Comparison of ENCODE assay signal across 32 cellular contexts in genomic region chr5:3035452-3035851, GRCh38.
"Had no signal": no experiment of that assay in that cellular context is flagged by ENCODE, and none has a peak within 500 bp of the region (broad histone marks: within the 10 kb centered on the region; RNA-seq: fewer than 3 reads in every experiment).

No MANE protein-coding gene starts in this region.

- H3K4me3 ChIP-seq: ascending aorta, breast epithelium, cardiac muscle cell, coronary artery, dorsolateral prefrontal cortex, esophagus muscularis mucosa, gastrocnemius medialis, heart left ventricle had no signal

- H3K4me1 Mint-ChIP-seq: activated CD4-positive, alpha-beta T cell treated with anti-CD3 and anti-CD28 coated beads for 36 hours; activated CD4-positive, alpha-beta T cell treated with anti-CD3 and anti-CD28 coated beads, Interleukin-2, amount 10 ng/mL, durations not matched to agents 24 days and 14 days; activated CD8-positive, alpha-beta memory T cell treated with anti-CD3 and anti-CD28 coated beads, Interleukin-2, amount 10 ng/mL, durations not matched to agents 7 days and 5 days; activated naive CD4-positive, alpha-beta T cell treated with anti-CD3 and anti-CD28 coated beads, Interleukin-2, amount 10 ng/mL, durations not matched to agents 7 days and 5 days; activated naive CD8-positive, alpha-beta T cell treated with anti-CD3 and anti-CD28 coated beads, Interleukin-2, amount 10 ng/mL, durations not matched to agents 7 days and 5 days; central memory CD8-positive, alpha-beta T cell had no signal

- H3K27me3 ChIP-seq: ascending aorta, breast epithelium, cardiac muscle cell, esophagus muscularis mucosa, foreskin keratinocyte, gastrocnemius medialis, heart left ventricle had no signal

- H3K36me3 ChIP-seq: ascending aorta, breast epithelium, cardiac muscle cell, esophagus muscularis mucosa, gastrocnemius medialis, heart left ventricle had no signal

- DNase-seq: activated CD4-positive, alpha-beta memory T cell treated with anti-CD3 and anti-CD28 coated beads for 36 hours; activated CD4-positive, alpha-beta T cell treated with anti-CD3 and anti-CD28 coated beads for 36 hours; activated CD4-positive, alpha-beta T cell treated with anti-CD3 and anti-CD28 coated beads, Interleukin-2, amount 10 ng/mL, durations not matched to agents 24 days and 14 days; activated CD4-positive, CD25-positive, alpha-beta regulatory T cell; activated CD4-positive, CD25-positive, alpha-beta regulatory T cell treated with anti-CD3 and anti-CD28 coated beads, Interleukin-2, amount 50 U/mL, for 72 hours; activated CD8-positive, alpha-beta memory T cell treated with anti-CD3 and anti-CD28 coated beads, Interleukin-2, amount 10 ng/mL, durations not matched to agents 7 days and 5 days; activated CD8-positive, alpha-beta memory T cell treated with anti-CD3 and anti-CD28 coated beads, Interleukin-2, amount 50 U/mL, for 4 hours; activated CD8-positive, alpha-beta T cell treated with anti-CD3 and anti-CD28 coated beads, Interleukin-2, amount 10 ng/mL, durations not matched to agents 7 days and 5 days; activated gamma-delta T cell; activated naive CD4-positive, alpha-beta T cell; activated naive CD4-positive, alpha-beta T cell treated with anti-CD3 and anti-CD28 coated beads, Interleukin-2, amount 10 ng/mL, durations not matched to agents 7 days and 5 days; activated naive CD8-positive, alpha-beta T cell treated with anti-CD3 and anti-CD28 coated beads, Interleukin-2, amount 10 ng/mL, durations not matched to agents 7 days and 5 days; activated T-cell treated with anti-CD3 and anti-CD28 coated beads for 4 hours; activated T-cell treated with anti-CD3 and anti-CD28 coated beads, Interleukin-2, amount 50 U/mL, for 24 hours; activated T-cell treated with anti-CD3 and anti-CD28 coated beads, Interleukin-2, amount 50 U/mL, for 72 hours; dorsolateral prefrontal cortex; effector memory CD4-positive, alpha-beta T cell; erythroblast; foreskin keratinocyte; gastrocnemius medialis; glutamatergic neuron; heart left ventricle; T-helper 2 cell had no signal

- H3K9me3 ChIP-seq: ascending aorta, breast epithelium, esophagus muscularis mucosa, gastrocnemius medialis had no signal

- H3K4me1 ChIP-seq: ascending aorta, breast epithelium, esophagus muscularis mucosa, foreskin keratinocyte, gastrocnemius medialis, heart left ventricle had no signal

- H3K27ac ChIP-seq: ascending aorta, breast epithelium, cardiac muscle cell, coronary artery, dorsolateral prefrontal cortex, esophagus muscularis mucosa, foreskin keratinocyte, gastrocnemius medialis, heart left ventricle had no signal

- H3K27ac Mint-ChIP-seq: activated CD4-positive, alpha-beta memory T cell treated with anti-CD3 and anti-CD28 coated beads for 36 hours; activated CD4-positive, alpha-beta T cell treated with anti-CD3 and anti-CD28 coated beads for 36 hours; activated CD4-positive, alpha-beta T cell treated with anti-CD3 and anti-CD28 coated beads, Interleukin-2, amount 10 ng/mL, durations not matched to agents 24 days and 14 days; activated CD8-positive, alpha-beta memory T cell treated with anti-CD3 and anti-CD28 coated beads, Interleukin-2, amount 10 ng/mL, durations not matched to agents 7 days and 5 days; activated CD8-positive, alpha-beta T cell treated with anti-CD3 and anti-CD28 coated beads, Interleukin-2, amount 10 ng/mL, durations not matched to agents 7 days and 5 days; activated naive CD4-positive, alpha-beta T cell treated with anti-CD3 and anti-CD28 coated beads, Interleukin-2, amount 10 ng/mL, durations not matched to agents 7 days and 5 days; activated naive CD4-positive, alpha-beta T cell treated with anti-CD3 and anti-CD28 coated beads, Interleukin-2, amount 50 U/mL, for 72 hours; activated naive CD8-positive, alpha-beta T cell treated with anti-CD3 and anti-CD28 coated beads, Interleukin-2, amount 10 ng/mL, durations not matched to agents 7 days and 5 days; activated T-cell treated with anti-CD3 and anti-CD28 coated beads, Interleukin-2, amount 50 U/mL, for 24 hours; activated T-cell treated with anti-CD3 and anti-CD28 coated beads, Interleukin-2, amount 50 U/mL, for 72 hours; brain; dendritic cell treated with granulocyte-macrophage colony-stimulating factor and Interleukin-4, amounts not matched to agents 40 ng/mL and 50 ng/mL, for 4 days had no signal

- H3K4me3 Mint-ChIP-seq: activated CD4-positive, alpha-beta memory T cell treated with anti-CD3 and anti-CD28 coated beads for 36 hours; activated CD4-positive, alpha-beta T cell treated with anti-CD3 and anti-CD28 coated beads for 36 hours; activated CD4-positive, alpha-beta T cell treated with anti-CD3 and anti-CD28 coated beads, Interleukin-2, amount 10 ng/mL, durations not matched to agents 24 days and 14 days; activated CD8-positive, alpha-beta memory T cell treated with anti-CD3 and anti-CD28 coated beads, Interleukin-2, amount 10 ng/mL, durations not matched to agents 7 days and 5 days; activated CD8-positive, alpha-beta T cell treated with anti-CD3 and anti-CD28 coated beads, Interleukin-2, amount 10 ng/mL, durations not matched to agents 7 days and 5 days; activated naive CD4-positive, alpha-beta T cell treated with anti-CD3 and anti-CD28 coated beads, Interleukin-2, amount 10 ng/mL, durations not matched to agents 7 days and 5 days; activated naive CD8-positive, alpha-beta T cell treated with anti-CD3 and anti-CD28 coated beads, Interleukin-2, amount 10 ng/mL, durations not matched to agents 7 days and 5 days; activated T-cell treated with anti-CD3 and anti-CD28 coated beads, Interleukin-2, amount 50 U/mL, for 24 hours; activated T-cell treated with anti-CD3 and anti-CD28 coated beads, Interleukin-2, amount 50 U/mL, for 72 hours; brain; central memory CD8-positive, alpha-beta T cell; dendritic cell treated with granulocyte-macrophage colony-stimulating factor and Interleukin-4, amounts not matched to agents 40 ng/mL and 50 ng/mL, for 4 days had no signal

- H3K36me3 Mint-ChIP-seq: activated CD4-positive, alpha-beta memory T cell treated with anti-CD3 and anti-CD28 coated beads for 36 hours; activated CD8-positive, alpha-beta memory T cell treated with anti-CD3 and anti-CD28 coated beads, Interleukin-2, amount 10 ng/mL, durations not matched to agents 7 days and 5 days; activated naive CD4-positive, alpha-beta T cell treated with anti-CD3 and anti-CD28 coated beads, Interleukin-2, amount 10 ng/mL, durations not matched to agents 7 days and 5 days; activated naive CD4-positive, alpha-beta T cell treated with anti-CD3 and anti-CD28 coated beads, Interleukin-2, amount 50 U/mL, for 72 hours; activated naive CD8-positive, alpha-beta T cell treated with anti-CD3 and anti-CD28 coated beads, Interleukin-2, amount 10 ng/mL, durations not matched to agents 7 days and 5 days; brain had no signal

- H3K27me3 Mint-ChIP-seq: activated CD4-positive, alpha-beta memory T cell treated with anti-CD3 and anti-CD28 coated beads for 36 hours; activated CD4-positive, alpha-beta T cell treated with anti-CD3 and anti-CD28 coated beads for 36 hours; activated CD4-positive, alpha-beta T cell treated with anti-CD3 and anti-CD28 coated beads, Interleukin-2, amount 10 ng/mL, durations not matched to agents 24 days and 14 days; activated CD8-positive, alpha-beta memory T cell treated with anti-CD3 and anti-CD28 coated beads, Interleukin-2, amount 10 ng/mL, durations not matched to agents 7 days and 5 days; activated naive CD4-positive, alpha-beta T cell treated with anti-CD3 and anti-CD28 coated beads, Interleukin-2, amount 10 ng/mL, durations not matched to agents 7 days and 5 days; activated naive CD8-positive, alpha-beta T cell treated with anti-CD3 and anti-CD28 coated beads, Interleukin-2, amount 10 ng/mL, durations not matched to agents 7 days and 5 days; activated T-cell treated with anti-CD3 and anti-CD28 coated beads, Interleukin-2, amount 50 U/mL, for 24 hours; central memory CD8-positive, alpha-beta T cell; dendritic cell treated with granulocyte-macrophage colony-stimulating factor and Interleukin-4, amounts not matched to agents 40 ng/mL and 50 ng/mL, for 4 days had no signal
